In genomic region chr16:67191995-67192681, GRCh38 we compare ENCODE assay signal across 1 cellular context.
TF ChIP-seq lines count a peak whose summit lies in the region.

Gene E2F4 (plus strand): TSS chr16:67192155. CDS start chr16:67192228, 73 bp downstream.

TF ChIP-seq in HepG2, 621 proteins besides CTCF, POLR2A, EP300 and RAD21 (continued from another document and continues in another):
- 0 out of 2 replicates have a peak, but pooled peaks have one; percentile 46 for TF ChIP-seq CREB1 (IDR thresholded peaks at IDR 0.05)
- no peak for TF ChIP-seq CREB1 (CRISPR knock-in tag; IDR thresholded peaks at IDR 0.05)
- TF ChIP-seq, protein P1, sequence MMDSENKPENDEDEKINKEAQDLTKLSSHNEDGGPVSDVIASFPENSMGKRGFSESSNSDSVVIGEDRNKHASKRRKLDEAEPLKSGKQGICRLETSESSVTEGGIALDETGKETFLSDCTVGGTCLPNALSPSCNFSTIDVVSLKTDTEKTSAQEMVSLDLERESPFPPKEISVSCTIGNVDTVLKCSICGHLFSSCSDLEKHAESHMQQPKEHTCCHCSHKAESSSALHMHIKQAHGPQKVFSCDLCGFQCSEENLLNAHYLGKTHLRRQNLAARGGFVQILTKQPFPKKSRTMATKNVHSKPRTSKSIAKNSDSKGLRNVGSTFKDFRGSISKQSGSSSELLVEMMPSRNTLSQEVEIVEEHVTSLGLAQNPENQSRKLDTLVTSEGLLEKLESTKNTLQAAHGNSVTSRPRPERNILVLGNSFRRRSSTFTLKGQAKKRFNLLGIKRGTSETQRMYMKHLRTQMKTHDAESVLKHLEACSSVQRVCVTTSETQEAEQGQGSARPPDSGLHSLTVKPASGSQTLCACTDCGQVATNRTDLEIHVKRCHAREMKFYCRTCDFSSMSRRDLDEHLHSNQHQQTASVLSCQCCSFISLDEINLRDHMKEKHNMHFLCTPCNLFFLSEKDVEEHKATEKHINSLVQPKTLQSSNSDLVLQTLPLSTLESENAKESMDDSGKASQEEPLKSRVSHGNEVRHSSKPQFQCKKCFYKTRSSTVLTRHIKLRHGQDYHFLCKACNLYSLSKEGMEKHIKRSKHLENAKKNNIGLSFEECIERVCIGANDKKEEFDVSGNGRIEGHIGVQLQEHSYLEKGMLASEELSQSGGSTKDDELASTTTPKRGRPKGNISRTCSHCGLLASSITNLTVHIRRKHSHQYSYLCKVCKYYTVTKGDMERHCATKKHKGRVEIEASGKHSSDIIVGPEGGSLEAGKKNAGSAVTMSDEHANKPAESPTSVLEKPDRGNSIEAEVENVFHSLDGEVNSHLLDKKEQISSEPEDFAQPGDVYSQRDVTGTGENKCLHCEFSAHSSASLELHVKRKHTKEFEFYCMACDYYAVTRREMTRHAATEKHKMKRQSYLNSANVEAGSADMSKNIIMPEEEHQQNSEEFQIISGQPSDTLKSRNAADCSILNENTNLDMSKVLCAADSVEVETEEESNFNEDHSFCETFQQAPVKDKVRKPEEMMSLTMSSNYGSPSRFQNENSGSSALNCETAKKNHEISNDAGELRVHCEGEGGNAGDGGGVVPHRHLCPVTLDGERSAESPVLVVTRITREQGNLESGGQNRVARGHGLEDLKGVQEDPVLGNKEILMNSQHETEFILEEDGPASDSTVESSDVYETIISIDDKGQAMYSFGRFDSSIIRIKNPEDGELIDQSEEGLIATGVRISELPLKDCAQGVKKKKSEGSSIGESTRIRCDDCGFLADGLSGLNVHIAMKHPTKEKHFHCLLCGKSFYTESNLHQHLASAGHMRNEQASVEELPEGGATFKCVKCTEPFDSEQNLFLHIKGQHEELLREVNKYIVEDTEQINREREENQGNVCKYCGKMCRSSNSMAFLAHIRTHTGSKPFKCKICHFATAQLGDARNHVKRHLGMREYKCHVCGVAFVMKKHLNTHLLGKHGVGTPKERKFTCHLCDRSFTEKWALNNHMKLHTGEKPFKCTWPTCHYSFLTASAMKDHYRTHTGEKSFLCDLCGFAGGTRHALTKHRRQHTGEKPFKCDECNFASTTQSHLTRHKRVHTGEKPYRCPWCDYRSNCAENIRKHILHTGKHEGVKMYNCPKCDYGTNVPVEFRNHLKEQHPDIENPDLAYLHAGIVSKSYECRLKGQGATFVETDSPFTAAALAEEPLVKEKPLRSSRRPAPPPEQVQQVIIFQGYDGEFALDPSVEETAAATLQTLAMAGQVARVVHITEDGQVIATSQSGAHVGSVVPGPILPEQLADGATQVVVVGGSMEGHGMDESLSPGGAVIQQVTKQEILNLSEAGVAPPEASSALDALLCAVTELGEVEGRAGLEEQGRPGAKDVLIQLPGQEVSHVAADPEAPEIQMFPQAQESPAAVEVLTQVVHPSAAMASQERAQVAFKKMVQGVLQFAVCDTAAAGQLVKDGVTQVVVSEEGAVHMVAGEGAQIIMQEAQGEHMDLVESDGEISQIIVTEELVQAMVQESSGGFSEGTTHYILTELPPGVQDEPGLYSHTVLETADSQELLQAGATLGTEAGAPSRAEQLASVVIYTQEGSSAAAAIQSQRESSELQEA (CRISPR knock-in tag; IDR thresholded peaks at IDR 0.05; ENCODE audit: not compliant biosample characterization), result no peak
- TF ChIP-seq CENPX (CRISPR knock-in tag; IDR thresholded peaks at IDR 0.05), result no peak
- TF ChIP-seq ZNF720 (CRISPR knock-in tag; IDR thresholded peaks at IDR 0.05), result no peak
- peak; percentile 95 for TF ChIP-seq THAP11 (CRISPR knock-in tag; IDR thresholded peaks at IDR 0.05)
- no peak for TF ChIP-seq PRMT3 (CRISPR knock-in tag; IDR thresholded peaks at IDR 0.05; ENCODE audit: borderline replicate concordance, low read depth)
- no peak for TF ChIP-seq GATAD2A (CRISPR knock-in tag; IDR thresholded peaks at IDR 0.05)
- peak; percentile 24 for TF ChIP-seq NRL (CRISPR knock-in tag; IDR thresholded peaks at IDR 0.05; ENCODE audit: borderline replicate concordance)
- TF ChIP-seq BHLHE40 (IDR thresholded peaks at IDR 0.05; ENCODE audit: low read length), result peak; percentile 83
- TF ChIP-seq MTA3 (CRISPR knock-in tag; IDR thresholded peaks at IDR 0.05), result no peak
- no peak for TF ChIP-seq MBNL3 (CRISPR knock-in tag; conservative IDR thresholded peaks at IDR 0.05)
- TF ChIP-seq MLXIP (CRISPR knock-in tag; IDR thresholded peaks at IDR 0.05; ENCODE audit: borderline replicate concordance), result no peak; the same call in 1 of the 2 replicates
- no peak for TF ChIP-seq U2AF2 (IDR thresholded peaks at IDR 0.05; ENCODE audit: low read depth, low read length)
- no peak for TF ChIP-seq ZNF678 (CRISPR knock-in tag; IDR thresholded peaks at IDR 0.05)
- TF ChIP-seq MYNN (CRISPR knock-in tag; IDR thresholded peaks at IDR 0.05; ENCODE audit: low read depth), result no peak
- TF ChIP-seq ZNF451 (CRISPR knock-in tag; IDR thresholded peaks at IDR 0.05), result 0 out of 2 replicates have a peak, but pooled peaks have one; percentile 19
- peak; percentile 50 for TF ChIP-seq AGO1 (IDR thresholded peaks at IDR 0.05; ENCODE audit: low read depth, low read length, poor library complexity, severe bottlenecking)
- TF ChIP-seq ADNP (CRISPR knock-in tag; IDR thresholded peaks at IDR 0.05), result no peak
- TF ChIP-seq ZNF766 (CRISPR knock-in tag; IDR thresholded peaks at IDR 0.05; ENCODE audit: borderline replicate concordance), result peak; percentile 70; the same call in 1 of the 2 replicates
- TF ChIP-seq, protein P2, sequence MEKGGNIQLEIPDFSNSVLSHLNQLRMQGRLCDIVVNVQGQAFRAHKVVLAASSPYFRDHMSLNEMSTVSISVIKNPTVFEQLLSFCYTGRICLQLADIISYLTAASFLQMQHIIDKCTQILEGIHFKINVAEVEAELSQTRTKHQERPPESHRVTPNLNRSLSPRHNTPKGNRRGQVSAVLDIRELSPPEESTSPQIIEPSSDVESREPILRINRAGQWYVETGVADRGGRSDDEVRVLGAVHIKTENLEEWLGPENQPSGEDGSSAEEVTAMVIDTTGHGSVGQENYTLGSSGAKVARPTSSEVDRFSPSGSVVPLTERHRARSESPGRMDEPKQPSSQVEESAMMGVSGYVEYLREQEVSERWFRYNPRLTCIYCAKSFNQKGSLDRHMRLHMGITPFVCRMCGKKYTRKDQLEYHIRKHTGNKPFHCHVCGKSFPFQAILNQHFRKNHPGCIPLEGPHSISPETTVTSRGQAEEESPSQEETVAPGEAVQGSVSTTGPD (CRISPR knock-in tag; IDR thresholded peaks at IDR 0.05), result no peak
- no peak for TF ChIP-seq ZNF30 (CRISPR knock-in tag; IDR thresholded peaks at IDR 0.05)
- no peak for TF ChIP-seq ZNF674 (CRISPR knock-in tag; IDR thresholded peaks at IDR 0.05; ENCODE audit: low read depth)
- TF ChIP-seq ZSCAN21 (CRISPR knock-in tag; IDR thresholded peaks at IDR 0.05; ENCODE audit: borderline replicate concordance), result peak; percentile 85; the same call in 1 of the 2 replicates
- 0 out of 2 replicates have a peak, but pooled peaks have one; percentile 55 for TF ChIP-seq ZNF589 (CRISPR knock-in tag; conservative IDR thresholded peaks at IDR 0.05)
- TF ChIP-seq RBM22 (optimal IDR thresholded peaks at IDR 0.05; ENCODE audit: low read length), result no peak
- TF ChIP-seq ISX (CRISPR knock-in tag; conservative IDR thresholded peaks at IDR 0.05), result peak; percentile 68; the same call in 1 of the 2 replicates
- no peak for TF ChIP-seq ZNF335 (CRISPR knock-in tag; IDR thresholded peaks at IDR 0.05)
- TF ChIP-seq FOXK2 (IDR thresholded peaks at IDR 0.05), result peak; percentile 48; the same call in 1 of the 2 replicates
- 0 out of 2 replicates have a peak, but pooled peaks have one; percentile 45 for TF ChIP-seq KDM3A (CRISPR knock-in tag; IDR thresholded peaks at IDR 0.05; ENCODE audit: low read depth)
- no peak for TF ChIP-seq ATAD3A (CRISPR knock-in tag; IDR thresholded peaks at IDR 0.05)
- TF ChIP-seq, protein P3, sequence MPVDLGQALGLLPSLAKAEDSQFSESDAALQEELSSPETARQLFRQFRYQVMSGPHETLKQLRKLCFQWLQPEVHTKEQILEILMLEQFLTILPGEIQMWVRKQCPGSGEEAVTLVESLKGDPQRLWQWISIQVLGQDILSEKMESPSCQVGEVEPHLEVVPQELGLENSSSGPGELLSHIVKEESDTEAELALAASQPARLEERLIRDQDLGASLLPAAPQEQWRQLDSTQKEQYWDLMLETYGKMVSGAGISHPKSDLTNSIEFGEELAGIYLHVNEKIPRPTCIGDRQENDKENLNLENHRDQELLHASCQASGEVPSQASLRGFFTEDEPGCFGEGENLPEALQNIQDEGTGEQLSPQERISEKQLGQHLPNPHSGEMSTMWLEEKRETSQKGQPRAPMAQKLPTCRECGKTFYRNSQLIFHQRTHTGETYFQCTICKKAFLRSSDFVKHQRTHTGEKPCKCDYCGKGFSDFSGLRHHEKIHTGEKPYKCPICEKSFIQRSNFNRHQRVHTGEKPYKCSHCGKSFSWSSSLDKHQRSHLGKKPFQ (CRISPR knock-in tag; IDR thresholded peaks at IDR 0.05; ENCODE audit: insufficient replicate concordance), result peak; percentile 58
- peak; percentile 77 for TF ChIP-seq TAF15 (IDR thresholded peaks at IDR 0.05; ENCODE audit: low read depth, low read length, poor library complexity, severe bottlenecking)
- TF ChIP-seq, protein P4, sequence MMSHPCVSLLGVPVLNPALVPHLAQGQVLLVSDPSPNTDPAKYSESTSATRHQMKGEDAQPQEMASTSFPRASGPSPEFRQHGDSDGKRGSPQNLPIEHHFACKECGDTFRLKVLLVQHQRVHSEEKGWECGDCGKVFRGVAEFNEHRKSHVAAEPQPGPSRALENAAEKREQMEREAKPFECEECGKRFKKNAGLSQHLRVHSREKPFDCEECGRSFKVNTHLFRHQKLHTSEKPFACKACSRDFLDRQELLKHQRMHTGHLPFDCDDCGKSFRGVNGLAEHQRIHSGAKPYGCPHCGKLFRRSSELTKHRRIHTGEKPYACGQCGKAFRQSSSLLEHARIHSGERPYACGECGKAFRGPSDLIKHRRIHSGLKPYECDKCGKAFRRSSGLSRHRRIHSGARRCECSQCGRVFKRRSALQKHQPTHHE (CRISPR knock-in tag; IDR thresholded peaks at IDR 0.05; ENCODE audit: borderline replicate concordance), result peak; percentile 72; the same call in 1 of the 2 replicates
- TF ChIP-seq KDM5A (IDR thresholded peaks at IDR 0.05; ENCODE audit: borderline replicate concordance, low read length), result peak; percentile 84
- TF ChIP-seq ZNF770 (CRISPR knock-in tag; IDR thresholded peaks at IDR 0.05), result peak; percentile 52; the same call in 1 of the 2 replicates
- no peak for TF ChIP-seq ZFP36L2 (CRISPR knock-in tag; IDR thresholded peaks at IDR 0.05)
- TF ChIP-seq, protein P5, sequence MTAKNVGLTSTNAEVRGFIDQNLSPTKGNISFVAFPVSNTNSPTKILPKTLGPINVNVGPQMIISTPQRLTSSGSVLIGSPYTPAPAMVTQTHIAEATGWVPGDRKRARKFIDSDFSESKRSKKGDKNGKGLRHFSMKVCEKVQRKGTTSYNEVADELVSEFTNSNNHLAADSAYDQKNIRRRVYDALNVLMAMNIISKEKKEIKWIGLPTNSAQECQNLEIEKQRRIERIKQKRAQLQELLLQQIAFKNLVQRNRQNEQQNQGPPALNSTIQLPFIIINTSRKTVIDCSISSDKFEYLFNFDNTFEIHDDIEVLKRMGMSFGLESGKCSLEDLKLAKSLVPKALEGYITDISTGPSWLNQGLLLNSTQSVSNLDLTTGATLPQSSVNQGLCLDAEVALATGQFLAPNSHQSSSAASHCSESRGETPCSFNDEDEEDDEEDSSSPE (CRISPR knock-in tag; IDR thresholded peaks at IDR 0.05), result peak; percentile 58
- peak; percentile 79 for TF ChIP-seq ZNF143 (CRISPR knock-in tag; IDR thresholded peaks at IDR 0.05)
- TF ChIP-seq, protein P6, sequence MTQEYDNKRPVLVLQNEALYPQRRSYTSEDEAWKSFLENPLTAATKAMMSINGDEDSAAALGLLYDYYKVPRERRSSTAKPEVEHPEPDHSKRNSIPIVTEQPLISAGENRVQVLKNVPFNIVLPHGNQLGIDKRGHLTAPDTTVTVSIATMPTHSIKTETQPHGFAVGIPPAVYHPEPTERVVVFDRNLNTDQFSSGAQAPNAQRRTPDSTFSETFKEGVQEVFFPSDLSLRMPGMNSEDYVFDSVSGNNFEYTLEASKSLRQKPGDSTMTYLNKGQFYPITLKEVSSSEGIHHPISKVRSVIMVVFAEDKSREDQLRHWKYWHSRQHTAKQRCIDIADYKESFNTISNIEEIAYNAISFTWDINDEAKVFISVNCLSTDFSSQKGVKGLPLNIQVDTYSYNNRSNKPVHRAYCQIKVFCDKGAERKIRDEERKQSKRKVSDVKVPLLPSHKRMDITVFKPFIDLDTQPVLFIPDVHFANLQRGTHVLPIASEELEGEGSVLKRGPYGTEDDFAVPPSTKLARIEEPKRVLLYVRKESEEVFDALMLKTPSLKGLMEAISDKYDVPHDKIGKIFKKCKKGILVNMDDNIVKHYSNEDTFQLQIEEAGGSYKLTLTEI (CRISPR knock-in tag; conservative IDR thresholded peaks at IDR 0.05), result no peak
- no peak for TF ChIP-seq ZNF562 (CRISPR knock-in tag; IDR thresholded peaks at IDR 0.05; ENCODE audit: borderline replicate concordance)
- peak; percentile 69; the same call in 1 of the 2 replicates for TF ChIP-seq TOPORS (CRISPR knock-in tag; IDR thresholded peaks at IDR 0.05)
- 0 out of 2 replicates have a peak, but pooled peaks have one; percentile 45 for TF ChIP-seq ZNF124 (CRISPR knock-in tag; IDR thresholded peaks at IDR 0.05)
- TF ChIP-seq ZNF724P (CRISPR knock-in tag; IDR thresholded peaks at IDR 0.05; ENCODE audit: borderline replicate concordance), result peak; percentile 63; the same call in 1 of the 2 replicates
